In the genomic region with DNA sequence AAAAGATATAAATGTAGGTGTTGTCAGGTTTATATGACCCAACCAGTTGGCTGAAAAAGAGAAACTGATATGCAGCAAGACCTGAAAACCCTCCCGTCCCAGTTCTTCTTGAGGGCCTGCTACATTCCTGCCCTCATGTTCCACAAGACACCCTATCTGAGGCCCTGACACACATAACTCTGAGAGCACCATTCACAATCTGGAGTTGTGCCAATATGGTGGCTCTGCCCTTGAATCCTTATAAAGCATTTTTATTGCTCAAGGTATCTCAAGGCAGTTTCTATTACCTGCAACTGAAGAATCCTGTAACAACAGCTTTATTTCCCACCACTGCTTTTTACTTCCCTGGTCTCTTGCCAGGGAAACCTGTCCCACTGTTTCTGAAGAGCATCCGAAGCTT, we compare ENCODE assay signal across 22 cellular contexts. TPM values are rescaled to one million over a fixed set of nuclear protein-coding genes. Genes with fewer than 3 reads are reported as not detected.
DNase-seq lines count a peak whose midpoint lies in the region; ATAC-seq and TF ChIP-seq lines count a peak whose summit lies in the region.
"Had no signal": no experiment of that assay in that cellular context is flagged by ENCODE, and none has a peak within 500 bp of the region (broad histone marks: within the 10 kb centered on the region; RNA-seq: fewer than 3 reads in every experiment).

No MANE protein-coding gene starts in this region.

- peaks cover 54% of the 10 kb centered on the region for H3K4me1 Mint-ChIP-seq in activated T-helper 17 cell treated with anti-CD3 and anti-CD28 coated beads, Interleukin-2, amount 50 U/mL, for 72 hours

- no peaks in the 10 kb centered on the region for H3K27me3 Mint-ChIP-seq in activated T-helper 17 cell treated with anti-CD3 and anti-CD28 coated beads, Interleukin-2, amount 50 U/mL, for 72 hours

- peaks cover 28% of the 10 kb centered on the region for H3K36me3 ChIP-seq in left ventricle myocardium inferior
- H3K36me3 ChIP-seq in mucosa of rectum (ENCODE audit: control insufficient read depth in 2 of 2, insufficient read depth in 2 of 2, low read length in 2 of 2) = peaks cover 4 to 14% of the 10 kb centered on the region in 2 donors
- peaks cover 0 to 13% of the 10 kb centered on the region in 2 donors for H3K36me3 ChIP-seq in vagina

- H3K9me3 Mint-ChIP-seq in activated T-helper 17 cell treated with anti-CD3 and anti-CD28 coated beads, Interleukin-2, amount 50 U/mL, for 72 hours = no peaks in the 10 kb centered on the region
- H3K9me3 Mint-ChIP-seq: CD8-positive, alpha-beta memory T cell had no signal

- no peak overlapping the region for H3K9ac ChIP-seq in mucosa of rectum (ENCODE audit: low read depth in 1 of 2, low read length in 2 of 2)
- H3K9ac ChIP-seq: BLaER1 treated with 17β-estradiol and CSF1 and Interleukin-3, amounts not matched to agents 10 nM and 100 nM; GM23248; KMS-11 had no signal

- intact Hi-C loops in left ventricle myocardium inferior (cut with micrococcal nuclease) = no loop called here
- intact Hi-C loops in cardiac septum (cut with DNase I) = no loop called here
- intact Hi-C loops in vagina (cut with DNase I) = no loop called here

- peaks cover 52% of the 10 kb centered on the region for H3K4me1 ChIP-seq in left ventricle myocardium inferior
- H3K4me1 ChIP-seq in mucosa of rectum (ENCODE audit: control insufficient read depth in 2 of 2, insufficient read depth in 2 of 2, low read length in 2 of 2) = peaks cover 28 to 36% of the 10 kb centered on the region in 2 donors
- peaks cover 18% of the 10 kb centered on the region for H3K4me1 ChIP-seq in vagina

- ATAC-seq in activated T-helper 17 cell treated with anti-CD3 and anti-CD28 coated beads, Interleukin-2, amount 50 U/mL, for 72 hours (replicated peaks) = no peak
- no peak for ATAC-seq in HG02759 (IDR thresholded peaks at IDR 0.05; ENCODE audit: unreplicated experiment)

- H3K27me3 ChIP-seq in left ventricle myocardium inferior (ENCODE audit: low read depth) (no peaks in the 10 kb centered on the region), mucosa of rectum (ENCODE audit: control insufficient read depth in 2 of 2, insufficient read depth in 2 of 2, low read length in 2 of 2) (no peaks in the 10 kb centered on the region), vagina (no peaks in the 10 kb centered on the region)
- H3K27me3 ChIP-seq: BLaER1 treated with 17β-estradiol and CSF1 and Interleukin-3, amounts not matched to agents 10 nM and 100 nM; Peyer's patch; SJSA1 had no signal

- no peak overlapping the region for H3K4me3 ChIP-seq in left ventricle myocardium inferior
- H3K4me3 ChIP-seq in mucosa of rectum (ENCODE audit: low read length in 2 of 2) = no peak overlapping the region
- H3K4me3 ChIP-seq in vagina = no peak overlapping the region
- H3K4me3 ChIP-seq: BLaER1 treated with 17β-estradiol and CSF1 and Interleukin-3, amounts not matched to agents 10 nM and 100 nM; GM23248; Peyer's patch; SJSA1 had no signal

- peak overlapping the region; percentile 25 for H3K27ac Mint-ChIP-seq in activated T-helper 17 cell treated with anti-CD3 and anti-CD28 coated beads, Interleukin-2, amount 50 U/mL, for 72 hours

- TF ChIP-seq POLR2A in vagina (IDR thresholded peaks at IDR 0.05) = no peak

- peaks cover 87% of the 10 kb centered on the region for H3K36me3 Mint-ChIP-seq in activated T-helper 17 cell treated with anti-CD3 and anti-CD28 coated beads, Interleukin-2, amount 50 U/mL, for 72 hours (ENCODE audit: low read depth)

- no peak overlapping the region for H3K4me3 Mint-ChIP-seq in activated T-helper 17 cell treated with anti-CD3 and anti-CD28 coated beads, Interleukin-2, amount 50 U/mL, for 72 hours
- H3K4me3 Mint-ChIP-seq: CD8-positive, alpha-beta memory T cell had no signal

- H3K9me3 ChIP-seq in left ventricle myocardium inferior (replicated peaks) (no peaks in the 10 kb centered on the region), mucosa of rectum (ENCODE audit: control insufficient read depth in 2 of 2, low read length in 2 of 2) (no peaks in the 10 kb centered on the region), vagina (no peaks in the 10 kb centered on the region)
- H3K9me3 ChIP-seq: Peyer's patch, SJSA1 had no signal

- H3K27ac ChIP-seq in left ventricle myocardium inferior (replicated peaks) (peak overlapping the region; percentile 14), mucosa of rectum (ENCODE audit: low read depth in 2 of 2, low read length in 2 of 2) (peak overlapping the region; percentile 57 to 73), vagina (peak overlapping the region; percentile 46)
- H3K27ac ChIP-seq: BLaER1 treated with 17β-estradiol and CSF1 and Interleukin-3, amounts not matched to agents 10 nM and 100 nM; GM23248; SJSA1 had no signal

- DNase-seq in left ventricle myocardium inferior = no peak
- DNase-seq in cardiac septum (ENCODE audit: low spot score) = no peak
- DNase-seq in vagina (ENCODE audit: extremely low spot score in 2 of 2) = no peak
- DNase-seq in amygdala (lab: John Stamatoyannopoulos, UW) = no peak
- DNase-seq: CD8-positive, alpha-beta memory T cell; GDM1; GM23248; HCEC 1CT; IMR-90; NCI-H1092 treated with DMSO at 0.1 percent for 48 hours; NCI-H1436 treated with DMSO at 0.1 percent for 48 hours; NCI-H1930; NCI-H345; NCI-H524 treated with DMSO at 0.1 percent for 48 hours; NCI-H82 had no signal

- TF ChIP-seq CTCF in left ventricle myocardium inferior (IDR thresholded peaks at IDR 0.05; ENCODE audit: borderline replicate concordance) (no peak), vagina (IDR thresholded peaks at IDR 0.05) (no peak)

RNA-seq across cellular contexts. Expression of gene XPNPEP1, which starts 17.0 kb away (rescaled TPM):
- total RNA-seq in left ventricle myocardium inferior (35.7 TPM), cardiac septum (43.5 TPM), vagina (90.4 TPM)
- 100 to 1,000 TPM in 1 of 2 donors, 10 to 100 TPM in 1; 97.5 to 108 TPM for total RNA-seq in activated T-helper 17 cell treated with anti-CD3 and anti-CD28 coated beads, Interleukin-2, amount 50 U/mL, for 72 hours

Comparison
In these comparisons a context has a peak if more than half of its experiments do, and no peak if none do; other contexts are left out.
1. H3K27ac ChIP-seq: peak in every context shown above with its lines; median percentile 65 in mucosa of rectum; 46 in vagina; 14 in left ventricle myocardium inferior.